In the genomic region with DNA sequence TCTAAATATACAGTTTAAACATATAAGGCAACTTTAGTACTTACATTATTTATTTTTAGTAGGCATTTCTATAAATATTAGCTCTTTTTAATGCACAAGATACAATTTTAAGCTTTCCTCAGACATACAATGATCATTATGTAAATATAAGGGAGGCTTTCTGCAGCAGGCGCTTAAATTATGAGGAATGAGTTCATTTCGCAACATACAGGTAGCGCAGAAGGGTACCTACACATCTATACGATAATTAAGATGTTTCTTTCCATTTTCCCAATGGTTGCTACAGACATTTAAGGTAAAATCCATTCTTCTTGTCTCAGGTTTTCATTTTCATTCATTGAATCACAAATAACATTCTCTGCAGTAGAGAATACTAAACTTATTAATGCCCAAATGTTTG, we compare ENCODE assay signal across 11 cellular contexts. TPM values are rescaled to one million over a fixed set of nuclear protein-coding genes. Genes with fewer than 3 reads are reported as not detected.
DNase-seq lines count a peak whose midpoint lies in the region; ATAC-seq and TF ChIP-seq lines count a peak whose summit lies in the region.
"Had no signal": no experiment of that assay in that cellular context is flagged by ENCODE, and none has a peak within 500 bp of the region (broad histone marks: within the 10 kb centered on the region; RNA-seq: fewer than 3 reads in every experiment).

No MANE protein-coding gene starts in this region.

- intact Hi-C loops in IMR-90 (cut with micrococcal nuclease), result loop anchor here (2.0 kb wide), 2 partner anchors 51 to 437 kb away; partner anchors contain the start of genes CEP135 and PAICS
- intact Hi-C loops in breast epithelium (cut with DNase I; ENCODE audit: low total_unique reads), result no loop called here
- intact Hi-C loops in vagina (cut with DNase I), result loop anchor here (10.0 kb wide), 1 partner anchor 49 kb away; the partner anchor contains the start of genes PAICS and PPAT

- no peak overlapping the region for H3K14ac ChIP-seq in IMR-90 (replicated peaks; ENCODE audit: low read depth, low read length)

- WGBS in IMR-90 (ENCODE audit: extremely low coverage in 2 of 2, insufficient read length in 1 of 2), 2 experiments, result no CpG with 5 or more reads among the region's 4 CpGs

- no peak overlapping the region for H2BK20ac ChIP-seq in IMR-90 (ENCODE audit: low read depth, low read length)

- no peak overlapping the region for H3K23ac ChIP-seq in IMR-90 (ENCODE audit: low read depth, low read length)

- no peak overlapping the region for H2AK5ac ChIP-seq in IMR-90 (ENCODE audit: low read depth, low read length)

- BruUV-seq in IMR-90 (replicated peaks; lab: Mats Ljungman, UMichigan), result no TSS peak

- TF ChIP-seq CTCF in BE2C (IDR thresholded peaks at IDR 0.05; ENCODE audit: low read depth, low read length), result no peak
- no peak for TF ChIP-seq CTCF in IMR-90 (conservative IDR thresholded peaks at IDR 0.05; ENCODE audit: low read depth, low read length)
- no peak for TF ChIP-seq CTCF in breast epithelium (IDR thresholded peaks at IDR 0.05)
- no peak for TF ChIP-seq CTCF in vagina (IDR thresholded peaks at IDR 0.05)

- TF ChIP-seq POLR2A in IMR-90 (IDR thresholded peaks at IDR 0.05; ENCODE audit: low read depth, low read length) (no peak), breast epithelium (IDR thresholded peaks at IDR 0.05) (no peak), vagina (IDR thresholded peaks at IDR 0.05) (no peak)

- H3K79me1 ChIP-seq in IMR-90 (ENCODE audit: low read depth in 1 of 2, low read length in 2 of 2), result peaks cover 17 to 38% of the 10 kb centered on the region in 2 experiments

- CTCF ChIA-PET in IMR-90 (lab: Yijun Ruan, JAX), result no interaction called here

- H3K56ac ChIP-seq in IMR-90 (ENCODE audit: extremely low read depth, insufficient read depth, low read length), result no peak overlapping the region

- H3K9me3 ChIP-seq in BE2C, result no peaks in the 10 kb centered on the region
- H3K9me3 ChIP-seq in IMR-90 (ENCODE audit: control insufficient read depth, insufficient read depth, low read length), result no peaks in the 10 kb centered on the region
- no peaks in the 10 kb centered on the region for H3K9me3 ChIP-seq in breast epithelium
- H3K9me3 ChIP-seq in muscle layer of duodenum (ENCODE audit: control insufficient read depth in 1 of 2, low read length in 2 of 2), result no peaks in the 10 kb centered on the region
- no peaks in the 10 kb centered on the region for H3K9me3 ChIP-seq in vagina

- no peak for TF ChIP-seq RAD21 in IMR-90 (IDR thresholded peaks at IDR 0.05; ENCODE audit: low read length)

- no peak overlapping the region for H2AFZ ChIP-seq in IMR-90 (replicated peaks; ENCODE audit: low read length, poor library complexity)

- peak overlapping the region; percentile 91 for H3K4me3 ChIP-seq in BE2C (ENCODE audit: low read depth, low read length)
- H3K4me3 ChIP-seq in IMR-90 (ENCODE audit: insufficient read depth, low read depth, low read length), result no peak overlapping the region
- peak overlapping the region in 2 of 3 donors; percentile 40 to 81 for H3K4me3 ChIP-seq in breast epithelium
- peak overlapping the region; percentile 30 to 66 for H3K4me3 ChIP-seq in muscle layer of duodenum (ENCODE audit: low read depth in 1 of 2, low read length in 2 of 2)
- H3K4me3 ChIP-seq in vagina, result peak overlapping the region in 1 of 2 donors; percentile 54

- H3K27ac ChIP-seq in IMR-90 (ENCODE audit: insufficient read depth, low read length), result no peak overlapping the region
- H3K27ac ChIP-seq in breast epithelium, result no peak overlapping the region
- no peak overlapping the region for H3K27ac ChIP-seq in muscle layer of duodenum (ENCODE audit: low read length)
- H3K27ac ChIP-seq in vagina, result no peak overlapping the region

- H3K18ac ChIP-seq in IMR-90 (ENCODE audit: low read depth, low read length), result no peak overlapping the region

- H4K8ac ChIP-seq in IMR-90 (ENCODE audit: low read depth in 2 of 2, low read length in 2 of 2), result peak overlapping the region in 1 of 2 experiments; percentile 9; a peak in 1 of 4 replicates

- DNase-seq in BE2C (no peak), IMR-90 (no peak), breast epithelium (ENCODE audit: low spot score in 2 of 2) (no peak), NCI-H748 treated with DMSO at 0.1 percent for 48 hours (lab: John Stamatoyannopoulos, UW) (no peak), iPS-NIHi11 (ENCODE audit: low spot score) (no peak), vagina (ENCODE audit: extremely low spot score in 2 of 2) (no peak), cerebellar cortex (ENCODE audit: low spot score) (no peak)
- DNase-seq: activated naive CD4-positive, alpha-beta T cell treated with anti-CD3 and anti-CD28 coated beads, Interleukin-2, amount 50 U/mL, for 16 hours; mesendoderm; NCI-H774 had no signal

- H3K9ac ChIP-seq in IMR-90 (ENCODE audit: low read depth, low read length), result no peak overlapping the region

- POLR2A ChIA-PET in IMR-90 (lab: Charles Lee; ENCODE audit: unreplicated experiment), result no interaction called here

- no peak overlapping the region for H4K5ac ChIP-seq in IMR-90 (ENCODE audit: low read depth, low read length)

- H3K27me3 ChIP-seq in BE2C (no peaks in the 10 kb centered on the region), IMR-90 (ENCODE audit: control insufficient read depth, insufficient read depth, low read length) (no peaks in the 10 kb centered on the region), breast epithelium (no peaks in the 10 kb centered on the region), muscle layer of duodenum (ENCODE audit: low read depth, low read length) (no peaks in the 10 kb centered on the region), vagina (no peaks in the 10 kb centered on the region)

- no peak overlapping the region for H2BK120ac ChIP-seq in IMR-90 (ENCODE audit: low read depth, low read length)

- H4K91ac ChIP-seq in IMR-90 (ENCODE audit: insufficient read depth, low read depth, low read length), result no peak overlapping the region

- H3K36me3 ChIP-seq in BE2C, result peaks cover 5% of the 10 kb centered on the region; the same call in 1 of the 2 replicates
- no peaks in the 10 kb centered on the region; the same call in 1 of the 2 replicates for H3K36me3 ChIP-seq in IMR-90 (ENCODE audit: control insufficient read depth, insufficient read depth, low read length)
- no peaks in the 10 kb centered on the region for H3K36me3 ChIP-seq in breast epithelium
- H3K36me3 ChIP-seq in muscle layer of duodenum (ENCODE audit: control insufficient read depth in 1 of 2, insufficient read depth in 2 of 2, low read length in 2 of 2), result peaks cover 0 to 13% of the 10 kb centered on the region in 2 donors
- H3K36me3 ChIP-seq in vagina, result no peaks in the 10 kb centered on the region

- peak overlapping the region; percentile 19; the same call in 1 of the 2 replicates for H3K4me2 ChIP-seq in IMR-90 (ENCODE audit: low read depth, low read length)

- no peak overlapping the region for H2BK5ac ChIP-seq in IMR-90 (ENCODE audit: low read depth, low read length, poor library complexity, severe bottlenecking)

- ATAC-seq in IMR-90 (ENCODE audit: low read depth), result no peak

- H3K9me1 ChIP-seq in IMR-90 (ENCODE audit: insufficient read depth, low read length), result 0 out of 2 replicates have a peak, but pooled peaks cover 2% of the 10 kb centered on the region

- H3K4me1 ChIP-seq in BE2C (0 out of 2 replicates have a peak, but pooled peaks cover 3% of the 10 kb centered on the region), IMR-90 (ENCODE audit: control insufficient read depth, insufficient read depth, low read length) (peaks cover 3% of the 10 kb centered on the region; the same call in 1 of the 2 replicates), breast epithelium (peaks cover 0 to 3% of the 10 kb centered on the region in 2 donors), muscle layer of duodenum (ENCODE audit: control insufficient read depth in 1 of 2, insufficient read depth in 2 of 2, low read length in 2 of 2) (peaks cover 6 to 20% of the 10 kb centered on the region in 2 donors), vagina (peaks cover 22% of the 10 kb centered on the region)

- no peak overlapping the region for H2AK9ac ChIP-seq in IMR-90 (replicated peaks; ENCODE audit: low read depth, low read length, poor library complexity)

- peaks cover 3% of the 10 kb centered on the region; the same call in 1 of the 2 replicates for H4K20me1 ChIP-seq in IMR-90 (ENCODE audit: insufficient read depth, low read length)

- H3K4ac ChIP-seq in IMR-90 (ENCODE audit: low read depth, low read length), result no peak overlapping the region

- no peak overlapping the region for H2BK15ac ChIP-seq in IMR-90 (ENCODE audit: low read depth, low read length)

- in situ Hi-C loops in IMR-90 (cut with MboI; ENCODE audit: low sequenced_read_pairs), result no loop called here

- dilution Hi-C loops in IMR-90 (cut with HindIII; ENCODE audit: low sequenced_read_pairs, unreplicated experiment), result no loop called here

TF ChIP-seq in IMR-90, 13 proteins besides CTCF, POLR2A, EP300 and RAD21:
- TF ChIP-seq FOS (IDR thresholded peaks at IDR 0.05; ENCODE audit: low read depth, low read length) (no peak), CEBPB (IDR thresholded peaks at IDR 0.05; ENCODE audit: low read depth, low read length) (peak; percentile 53)

RNA-seq across cellular contexts. Expression of gene AASDH, which starts 1.2 kb away (rescaled TPM):
- 3.0 TPM for polyA plus RNA-seq in BE2C (2012; ENCODE audit: insufficient read depth, insufficient read length, low read depth)
- total RNA-seq in IMR-90 (2012; rRNA removed), result 12.0 and 13.1 TPM in 2 replicates
- polyA plus RNA-seq in IMR-90 (2012; rRNA removed), result 3.5 and 4.7 TPM in 2 replicates
- polyA plus RNA-seq in IMR-90 (2012; cell fraction: cytosol; rRNA removed), result 0.66 and 0.74 TPM in 2 replicates
- 1.0 and 8.4 TPM in 2 replicates for polyA plus RNA-seq in IMR-90 (2012; cell fraction: nucleus; rRNA removed; ENCODE audit: low replicate concordance)
- total RNA-seq in breast epithelium, result 10 to 100 TPM; 10.4 to 18.3 (median 13.1) TPM
- total RNA-seq in vagina, result 6.6 TPM

RNA-seq across cellular contexts. Expression of gene PPAT, which starts 49.3 kb away (rescaled TPM):
- 45.8 TPM for polyA plus RNA-seq in BE2C (2012; ENCODE audit: insufficient read depth, insufficient read length, low read depth)
- 21.1 and 32.2 TPM in 2 replicates for total RNA-seq in IMR-90 (2012; rRNA removed)
- 5.9 and 7.0 TPM in 2 replicates for polyA plus RNA-seq in IMR-90 (2012; rRNA removed)
- polyA plus RNA-seq in IMR-90 (2012; cell fraction: cytosol; rRNA removed), result 1.4 and 1.5 TPM in 2 replicates
- polyA plus RNA-seq in IMR-90 (2012; cell fraction: nucleus; rRNA removed; ENCODE audit: low replicate concordance), result 1.4 and 6.4 TPM in 2 replicates
- 1 to 10 TPM; 5.6 to 8.9 (median 6.6) TPM for total RNA-seq in breast epithelium
- 3.7 TPM for total RNA-seq in vagina

RNA-seq across cellular contexts. Expression of gene PAICS, which starts 50.0 kb away (rescaled TPM):
- polyA plus RNA-seq in BE2C (2012; ENCODE audit: insufficient read depth, insufficient read length, low read depth), result 53.2 TPM
- total RNA-seq in IMR-90 (2012; rRNA removed) (47.9 and 76.9 TPM in 2 replicates), breast epithelium (10 to 100 TPM; 31.8 to 37.2 (median 35.1) TPM), vagina (30.4 TPM)
- 86.6 and 109 TPM in 2 replicates for polyA plus RNA-seq in IMR-90 (2012; rRNA removed)
- polyA plus RNA-seq in IMR-90 (2012; cell fraction: cytosol; rRNA removed), result 26.9 and 56.3 TPM in 2 replicates
- polyA plus RNA-seq in IMR-90 (2012; cell fraction: nucleus; rRNA removed; ENCODE audit: low replicate concordance), result 16.8 and 74.7 TPM in 2 replicates
